8 cellular contexts compared by ENCODE assay signal in genomic region chr5:67214713-67215591, GRCh38. TPM values are rescaled to one million over a fixed set of nuclear protein-coding genes. Genes with fewer than 3 reads are reported as not detected.
DNase-seq lines count a peak whose midpoint lies in the region; ATAC-seq, FAIRE-seq and TF ChIP-seq lines count a peak whose summit lies in the region.
"Had no signal": no experiment of that assay in that cellular context is flagged by ENCODE, and none has a peak within 500 bp of the region (broad histone marks: within the 10 kb centered on the region; RNA-seq: fewer than 3 reads in every experiment).

No MANE protein-coding gene starts in this region.

- peak overlapping the region; percentile 87 for H2AFZ ChIP-seq in IMR-90 (replicated peaks; ENCODE audit: low read length, poor library complexity)

- dilution Hi-C loops in IMR-90 (cut with HindIII; ENCODE audit: low sequenced_read_pairs, unreplicated experiment), result no loop called here

- no peak overlapping the region for H3K18ac ChIP-seq in IMR-90 (ENCODE audit: low read depth, low read length)

- BruUV-seq in IMR-90 (replicated peaks; lab: Mats Ljungman, UMichigan), result no TSS peak

- H3K27ac Mint-ChIP-seq in activated CD8-positive, alpha-beta T cell treated with anti-CD3 and anti-CD28 coated beads, Interleukin-2, amount 10 ng/mL, durations not matched to agents 7 days and 5 days, result peak overlapping the region; percentile 99
- peak overlapping the region; percentile 87 to 98 (median 93) for H3K27ac Mint-ChIP-seq in immature natural killer cell
- H3K27ac Mint-ChIP-seq: brain had no signal

- no peak overlapping the region for H2BK15ac ChIP-seq in IMR-90 (ENCODE audit: low read depth, low read length)

- FAIRE-seq in small intestine (lab: Jason Lieb, UNC), result no peak

- POLR2A ChIA-PET in IMR-90 (lab: Charles Lee; ENCODE audit: unreplicated experiment), result no interaction called here
- POLR2A ChIA-PET in activated CD8-positive, alpha-beta T cell treated with anti-CD3 and anti-CD28 coated beads, Interleukin-2, amount 10 ng/mL, durations not matched to agents 7 days and 5 days (lab: Charles Lee), result interaction anchor here (0.6 to 3.3 kb wide), 3 partner anchors 49 to 296 kb away, joined by 4 to 33 read pairs (median 4); no protein-coding TSS in a partner anchor

- H4K20me1 ChIP-seq in IMR-90 (ENCODE audit: insufficient read depth, low read length), result no peaks in the 10 kb centered on the region

- H3K9me1 ChIP-seq in IMR-90 (ENCODE audit: insufficient read depth, low read length), result 0 out of 2 replicates have a peak, but pooled peaks cover 3% of the 10 kb centered on the region

- H3K4me1 Mint-ChIP-seq in activated CD8-positive, alpha-beta T cell treated with anti-CD3 and anti-CD28 coated beads, Interleukin-2, amount 10 ng/mL, durations not matched to agents 7 days and 5 days (ENCODE audit: low read depth), result peaks cover 67% of the 10 kb centered on the region
- H3K4me1 Mint-ChIP-seq in immature natural killer cell, result peaks cover 35 to 48% of the 10 kb centered on the region in 2 donors

- H2BK5ac ChIP-seq in IMR-90 (ENCODE audit: low read depth, low read length, poor library complexity, severe bottlenecking), result no peak overlapping the region

- H3K4me3 ChIP-seq in IMR-90 (ENCODE audit: insufficient read depth, low read depth, low read length), result no peak overlapping the region
- no peak overlapping the region for H3K4me3 ChIP-seq in small intestine (ENCODE audit: low read depth in 1 of 2, low read length in 2 of 2)

- H3K27ac ChIP-seq in IMR-90 (ENCODE audit: insufficient read depth, low read length) (no peak overlapping the region), small intestine (ENCODE audit: low read depth in 1 of 2, low read length in 1 of 2) (peak overlapping the region; percentile 67 to 88)

- H3K9me3 ChIP-seq in IMR-90 (ENCODE audit: control insufficient read depth, insufficient read depth, low read length) (no peaks in the 10 kb centered on the region), small intestine (ENCODE audit: control insufficient read depth, low read depth) (no peaks in the 10 kb centered on the region)

- H2BK120ac ChIP-seq in IMR-90 (ENCODE audit: low read depth, low read length), result no peak overlapping the region

- no peak overlapping the region for H3K14ac ChIP-seq in IMR-90 (replicated peaks; ENCODE audit: low read depth, low read length)

- no peak overlapping the region for H3K23ac ChIP-seq in IMR-90 (ENCODE audit: low read depth, low read length)

- H2AK5ac ChIP-seq in IMR-90 (ENCODE audit: low read depth, low read length), result no peak overlapping the region

- intact Hi-C loops in IMR-90 (cut with micrococcal nuclease), result no loop called here

- no peak overlapping the region for H3K4ac ChIP-seq in IMR-90 (ENCODE audit: low read depth, low read length)

- H3K27me3 ChIP-seq in IMR-90 (ENCODE audit: control insufficient read depth, insufficient read depth, low read length) (no peaks in the 10 kb centered on the region), small intestine (ENCODE audit: control insufficient read depth in 2 of 2, insufficient read depth in 2 of 2, low read length in 2 of 2) (no peaks in the 10 kb centered on the region)

- in situ Hi-C loops in IMR-90 (cut with MboI; ENCODE audit: low sequenced_read_pairs), result loop anchor here (5.0 to 25.0 kb wide), 2 partner anchors 53 to 903 kb away; no protein-coding TSS in a partner anchor

- CTCF ChIA-PET in IMR-90 (lab: Yijun Ruan, JAX), result no interaction called here
- CTCF ChIA-PET in activated CD8-positive, alpha-beta T cell treated with anti-CD3 and anti-CD28 coated beads, Interleukin-2, amount 10 ng/mL, durations not matched to agents 7 days and 5 days (lab: Charles Lee), result interaction anchor here (0.6 to 3.4 kb wide), 12 partner anchors 9 to 1038 kb away, joined by 3 to 31 read pairs (median 4); no protein-coding TSS in a partner anchor

- no peak overlapping the region for H3K9ac ChIP-seq in IMR-90 (ENCODE audit: low read depth, low read length)

- H3K56ac ChIP-seq in IMR-90 (ENCODE audit: extremely low read depth, insufficient read depth, low read length), result no peak overlapping the region

- H3K4me1 ChIP-seq in IMR-90 (ENCODE audit: control insufficient read depth, insufficient read depth, low read length) (peaks cover 2% of the 10 kb centered on the region; the same call in 1 of the 2 replicates), small intestine (ENCODE audit: control insufficient read depth in 2 of 2, insufficient read depth in 1 of 2, low read depth in 1 of 2, low read length in 1 of 2) (peaks cover 4 to 10% of the 10 kb centered on the region in 2 donors)

- H4K91ac ChIP-seq in IMR-90 (ENCODE audit: insufficient read depth, low read depth, low read length), result no peak overlapping the region

- peaks cover 30% of the 10 kb centered on the region for H3K36me3 Mint-ChIP-seq in activated CD8-positive, alpha-beta T cell treated with anti-CD3 and anti-CD28 coated beads, Interleukin-2, amount 10 ng/mL, durations not matched to agents 7 days and 5 days (ENCODE audit: low read depth)
- peaks cover 0 to 7% (median 0%) of the 10 kb centered on the region in 3 donors for H3K36me3 Mint-ChIP-seq in immature natural killer cell
- H3K36me3 Mint-ChIP-seq: brain had no signal

- H2AK9ac ChIP-seq in IMR-90 (replicated peaks; ENCODE audit: low read depth, low read length, poor library complexity), result no peak overlapping the region

- TF ChIP-seq POLR2A in IMR-90 (IDR thresholded peaks at IDR 0.05; ENCODE audit: low read depth, low read length), result no peak

- H4K5ac ChIP-seq in IMR-90 (ENCODE audit: low read depth, low read length), result no peak overlapping the region

- H3K79me1 ChIP-seq in IMR-90 (ENCODE audit: low read depth in 1 of 2, low read length in 2 of 2), result no peaks in the 10 kb centered on the region

- ATAC-seq in IMR-90 (ENCODE audit: low read depth), result no peak
- ATAC-seq in activated CD8-positive, alpha-beta T cell treated with anti-CD3 and anti-CD28 coated beads, Interleukin-2, amount 10 ng/mL, durations not matched to agents 7 days and 5 days, result no peak

- WGBS in IMR-90 (ENCODE audit: extremely low coverage in 2 of 2, insufficient read length in 1 of 2), 2 experiments, result 100% methylated on average over 5 of the region's 15 CpGs; no CpG with 5 or more reads in 1 of the 2 experiments
- WGBS in small intestine, 3 donors, result 46 to 68% (median 54%) methylated on average over 15 of the region's 15 CpGs

- DNase-seq in IMR-90 (no peak), immature natural killer cell (no peak), small intestine (peak; percentile 31), GM19238 (ENCODE audit: insufficient read length, low spot score) (no peak), inferior parietal cortex (ENCODE audit: extremely low spot score) (no peak), pons (ENCODE audit: low spot score) (no peak)
- DNase-seq in activated CD8-positive, alpha-beta T cell treated with anti-CD3 and anti-CD28 coated beads, Interleukin-2, amount 10 ng/mL, durations not matched to agents 7 days and 5 days, result no peak

- peaks cover 5% of the 10 kb centered on the region for H3K9me3 Mint-ChIP-seq in activated CD8-positive, alpha-beta T cell treated with anti-CD3 and anti-CD28 coated beads, Interleukin-2, amount 10 ng/mL, durations not matched to agents 7 days and 5 days (ENCODE audit: insufficient read depth)
- peaks cover 0 to 2% (median 0%) of the 10 kb centered on the region in 6 donors for H3K9me3 Mint-ChIP-seq in immature natural killer cell

- H3K36me3 ChIP-seq in IMR-90 (ENCODE audit: control insufficient read depth, insufficient read depth, low read length), result no peaks in the 10 kb centered on the region
- no peaks in the 10 kb centered on the region for H3K36me3 ChIP-seq in small intestine (ENCODE audit: control insufficient read depth in 2 of 2, insufficient read depth in 2 of 2, low read length in 2 of 2)

- no peaks in the 10 kb centered on the region for H3K27me3 Mint-ChIP-seq in activated CD8-positive, alpha-beta T cell treated with anti-CD3 and anti-CD28 coated beads, Interleukin-2, amount 10 ng/mL, durations not matched to agents 7 days and 5 days (ENCODE audit: low read depth)
- H3K27me3 Mint-ChIP-seq in immature natural killer cell (ENCODE audit: low read depth in 3 of 3), result peaks cover 0 to 2% (median 1%) of the 10 kb centered on the region in 3 donors

- H3K4me3 Mint-ChIP-seq in activated CD8-positive, alpha-beta T cell treated with anti-CD3 and anti-CD28 coated beads, Interleukin-2, amount 10 ng/mL, durations not matched to agents 7 days and 5 days, result peak overlapping the region; percentile 67
- H3K4me3 Mint-ChIP-seq in immature natural killer cell, result peak overlapping the region; percentile 68 to 82 (median 77)
- H3K4me3 Mint-ChIP-seq: brain had no signal

- TF ChIP-seq RAD21 in IMR-90 (IDR thresholded peaks at IDR 0.05; ENCODE audit: low read length), result no peak

- no peak overlapping the region for H4K8ac ChIP-seq in IMR-90 (ENCODE audit: low read depth in 2 of 2, low read length in 2 of 2)

- no peak overlapping the region for H2BK20ac ChIP-seq in IMR-90 (ENCODE audit: low read depth, low read length)

- H3K4me2 ChIP-seq in IMR-90 (ENCODE audit: low read depth, low read length), result no peak overlapping the region

- no peak for TF ChIP-seq CTCF in IMR-90 (conservative IDR thresholded peaks at IDR 0.05; ENCODE audit: low read depth, low read length)

TF ChIP-seq in IMR-90, 13 proteins besides CTCF, POLR2A, EP300 and RAD21:
- TF ChIP-seq NFE2L2 (IDR thresholded peaks at IDR 0.05; ENCODE audit: low read depth, low read length) (no peak), CHD1 (IDR thresholded peaks at IDR 0.05; ENCODE audit: low read depth, low read length) (no peak), RFX5 (IDR thresholded peaks at IDR 0.05; ENCODE audit: low read depth, low read length) (no peak)

RNA-seq across cellular contexts. Expression of gene CD180, which starts 18.4 kb away (rescaled TPM):
- total RNA-seq in IMR-90 (2012; rRNA removed), result not detected in 2 replicates
- not detected in 2 replicates for polyA plus RNA-seq in IMR-90 (2012; rRNA removed)
- not detected in 2 replicates for polyA plus RNA-seq in IMR-90 (2012; cell fraction: cytosol; rRNA removed)
- polyA plus RNA-seq in IMR-90 (2012; cell fraction: nucleus; rRNA removed; ENCODE audit: low replicate concordance), result not detected in 2 replicates
- total RNA-seq in activated CD8-positive, alpha-beta T cell treated with anti-CD3 and anti-CD28 coated beads, Interleukin-2, amount 10 ng/mL, durations not matched to agents 7 days and 5 days, result not detected
- 1 to 10 TPM in 1 of 3 donors, under 1 TPM in 2; 0.52 to 1.7 (median 0.63) TPM for polyA plus RNA-seq in immature natural killer cell
- under 1 TPM in 2 of 3 donors, not detected in 1; 0.54 to 0.55 TPM for polyA plus RNA-seq in small intestine
